Comparison of ENCODE assay signal across 11 cellular contexts in the genomic region with DNA sequence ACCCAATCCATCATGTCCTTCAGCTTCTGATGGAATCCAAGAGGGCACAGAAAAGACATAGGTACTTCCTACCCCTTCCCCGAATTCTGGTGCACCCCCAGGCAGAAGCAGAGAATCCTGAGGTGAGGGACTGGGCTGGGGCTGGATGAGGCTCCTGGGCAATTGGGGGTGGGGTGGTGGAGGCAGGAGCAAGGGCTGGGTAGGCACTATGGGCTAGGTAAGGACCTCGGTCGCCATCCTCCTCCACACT. TPM values are rescaled to one million over a fixed set of nuclear protein-coding genes. Genes with fewer than 3 reads are reported as not detected.
DNase-seq lines count a peak whose midpoint lies in the region; ATAC-seq lines count a peak whose summit lies in the region.
"Had no signal": no experiment of that assay in that cellular context is flagged by ENCODE, and none has a peak within 500 bp of the region (broad histone marks: within the 10 kb centered on the region; RNA-seq: fewer than 3 reads in every experiment).

No MANE protein-coding gene starts in this region.

- peak overlapping the region; percentile 87 for H3K27ac Mint-ChIP-seq in activated naive CD4-positive, alpha-beta T cell treated with anti-CD3 and anti-CD28 coated beads, Interleukin-2, amount 10 ng/mL, durations not matched to agents 7 days and 5 days
- peak overlapping the region; percentile 14 for H3K27ac Mint-ChIP-seq in T-helper 17 cell
- H3K27ac Mint-ChIP-seq in stimulated activated naive CD8-positive, alpha-beta T cell treated with anti-CD3 and anti-CD28 coated beads, Interleukin-15, amount 100 ng/mL, for 72 hours = no peak overlapping the region

- H3K27me3 ChIP-seq in iPS-20b (ENCODE audit: insufficient read depth, low read length) = peaks cover 10% of the 10 kb centered on the region
- H3K27me3 ChIP-seq: BE2C had no signal

- peaks cover 75% of the 10 kb centered on the region for H3K4me1 Mint-ChIP-seq in activated naive CD4-positive, alpha-beta T cell treated with anti-CD3 and anti-CD28 coated beads, Interleukin-2, amount 10 ng/mL, durations not matched to agents 7 days and 5 days
- peaks cover 41% of the 10 kb centered on the region for H3K4me1 Mint-ChIP-seq in T-helper 17 cell
- H3K4me1 Mint-ChIP-seq in stimulated activated naive CD8-positive, alpha-beta T cell treated with anti-CD3 and anti-CD28 coated beads, Interleukin-15, amount 100 ng/mL, for 72 hours = peaks cover 75% of the 10 kb centered on the region

- peak overlapping the region; percentile 80 for H3K4me3 Mint-ChIP-seq in activated naive CD4-positive, alpha-beta T cell treated with anti-CD3 and anti-CD28 coated beads, Interleukin-2, amount 10 ng/mL, durations not matched to agents 7 days and 5 days
- H3K4me3 Mint-ChIP-seq in T-helper 17 cell = no peak overlapping the region
- peak overlapping the region; percentile 74 to 76 for H3K4me3 Mint-ChIP-seq in stimulated activated naive CD8-positive, alpha-beta T cell treated with anti-CD3 and anti-CD28 coated beads, Interleukin-15, amount 100 ng/mL, for 72 hours

- no peaks in the 10 kb centered on the region for H3K4me1 ChIP-seq in iPS-20b (ENCODE audit: insufficient read depth, low read length)
- H3K4me1 ChIP-seq: BE2C had no signal

- DNase-seq in activated naive CD4-positive, alpha-beta T cell treated with anti-CD3 and anti-CD28 coated beads, Interleukin-2, amount 10 ng/mL, durations not matched to agents 7 days and 5 days = no peak
- no peak for DNase-seq in activated naive CD4-positive, alpha-beta T cell treated with Interleukin-2 at 50 U/mL for 16 hours
- DNase-seq in T-helper 17 cell (no peak), DMS53 treated with DMSO at 0.1 percent for 48 hours (lab: John Stamatoyannopoulos, UW; ENCODE audit: unreplicated experiment) (no peak), NCI-H2107 treated with DMSO at 0.1 percent for 48 hours (lab: John Stamatoyannopoulos, UW; ENCODE audit: unreplicated experiment) (no peak)
- no peak for DNase-seq in stimulated activated naive CD8-positive, alpha-beta T cell treated with anti-CD3 and anti-CD28 coated beads, Interleukin-15, amount 100 ng/mL, for 72 hours
- DNase-seq: BE2C, NCI-H2107, occipital lobe had no signal

- peaks cover 11% of the 10 kb centered on the region for H3K9me3 Mint-ChIP-seq in activated naive CD4-positive, alpha-beta T cell treated with anti-CD3 and anti-CD28 coated beads, Interleukin-2, amount 10 ng/mL, durations not matched to agents 7 days and 5 days
- peaks cover 11 to 14% of the 10 kb centered on the region in 2 donors for H3K9me3 Mint-ChIP-seq in stimulated activated naive CD8-positive, alpha-beta T cell treated with anti-CD3 and anti-CD28 coated beads, Interleukin-15, amount 100 ng/mL, for 72 hours

- no peaks in the 10 kb centered on the region for H3K36me3 ChIP-seq in iPS-20b (ENCODE audit: insufficient read depth, low read depth, low read length)
- H3K36me3 ChIP-seq: BE2C had no signal

- no peak overlapping the region for H3K9ac ChIP-seq in iPS-20b (ENCODE audit: low read depth, low read length)

- peak overlapping the region; percentile 67 for H3K4me3 ChIP-seq in iPS-20b (ENCODE audit: low read length)

- ATAC-seq in T-helper 17 cell (no peak), GM18873 (IDR thresholded peaks at IDR 0.05; ENCODE audit: low FRiP score, unreplicated experiment) (no peak)
- no peak for ATAC-seq in stimulated activated naive CD8-positive, alpha-beta T cell treated with anti-CD3 and anti-CD28 coated beads, Interleukin-15, amount 100 ng/mL, for 72 hours

- CTCF ChIA-PET in activated naive CD4-positive, alpha-beta T cell treated with anti-CD3 and anti-CD28 coated beads, Interleukin-2, amount 10 ng/mL, durations not matched to agents 7 days and 5 days (lab: Charles Lee) = interaction anchor here (2.7 kb wide), 1 partner anchor 26 kb away, joined by 9 read pairs; no protein-coding TSS in a partner anchor

- no peak overlapping the region for H3K27ac ChIP-seq in iPS-20b (ENCODE audit: low read length)

- H3K27me3 Mint-ChIP-seq in activated naive CD4-positive, alpha-beta T cell treated with anti-CD3 and anti-CD28 coated beads, Interleukin-2, amount 10 ng/mL, durations not matched to agents 7 days and 5 days = peaks cover 75% of the 10 kb centered on the region
- H3K27me3 Mint-ChIP-seq in T-helper 17 cell = peaks cover 11% of the 10 kb centered on the region
- H3K27me3 Mint-ChIP-seq in stimulated activated naive CD8-positive, alpha-beta T cell treated with anti-CD3 and anti-CD28 coated beads, Interleukin-15, amount 100 ng/mL, for 72 hours = peaks cover 67% of the 10 kb centered on the region

- H3K9me3 ChIP-seq in T-helper 17 cell (ENCODE audit: control insufficient read depth, low read length, poor library complexity, severe bottlenecking) = no peaks in the 10 kb centered on the region
- peaks cover 50% of the 10 kb centered on the region for H3K9me3 ChIP-seq in iPS-20b (ENCODE audit: insufficient read depth, low read depth, low read length)
- H3K9me3 ChIP-seq: BE2C had no signal

- peaks cover 19% of the 10 kb centered on the region for H3K36me3 Mint-ChIP-seq in activated naive CD4-positive, alpha-beta T cell treated with anti-CD3 and anti-CD28 coated beads, Interleukin-2, amount 10 ng/mL, durations not matched to agents 7 days and 5 days
- H3K36me3 Mint-ChIP-seq in T-helper 17 cell (ENCODE audit: low read depth) = peaks cover 5% of the 10 kb centered on the region

RNA-seq across cellular contexts. Expression of a gene that starts 2.8 kb away (rescaled TPM):
- total RNA-seq in T-helper 17 cell = 1 to 10 TPM; 1.4 to 2.0 TPM

RNA-seq across cellular contexts. Expression of a gene that starts 33.5 kb away (rescaled TPM):
- total RNA-seq in T-helper 17 cell = under 1 TPM; 0.73 to 0.99 TPM

RNA-seq across cellular contexts. Expression of a gene that starts 44.3 kb away (rescaled TPM):
- total RNA-seq in T-helper 17 cell = 100 to 1,000 TPM; 208 to 276 TPM

RNA-seq across cellular contexts. Expression of a gene that starts 52.2 kb away (rescaled TPM):
- 10 to 100 TPM; 23.5 to 26.6 TPM for total RNA-seq in T-helper 17 cell

Comparison
In these comparisons a context has a peak if more than half of its experiments do, and no peak if none do; other contexts are left out.
1. H3K27ac Mint-ChIP-seq: peak in activated naive CD4-positive, alpha-beta T cell treated with anti-CD3 and anti-CD28 coated beads, Interleukin-2, amount 10 ng/mL, durations not matched to agents 7 days and 5 days (single experiment) and T-helper 17 cell (single experiment); none in stimulated activated naive CD8-positive, alpha-beta T cell treated with anti-CD3 and anti-CD28 coated beads, Interleukin-15, amount 100 ng/mL, for 72 hours (0 of 2).